10 cellular contexts compared by ENCODE assay signal in the genomic region with DNA sequence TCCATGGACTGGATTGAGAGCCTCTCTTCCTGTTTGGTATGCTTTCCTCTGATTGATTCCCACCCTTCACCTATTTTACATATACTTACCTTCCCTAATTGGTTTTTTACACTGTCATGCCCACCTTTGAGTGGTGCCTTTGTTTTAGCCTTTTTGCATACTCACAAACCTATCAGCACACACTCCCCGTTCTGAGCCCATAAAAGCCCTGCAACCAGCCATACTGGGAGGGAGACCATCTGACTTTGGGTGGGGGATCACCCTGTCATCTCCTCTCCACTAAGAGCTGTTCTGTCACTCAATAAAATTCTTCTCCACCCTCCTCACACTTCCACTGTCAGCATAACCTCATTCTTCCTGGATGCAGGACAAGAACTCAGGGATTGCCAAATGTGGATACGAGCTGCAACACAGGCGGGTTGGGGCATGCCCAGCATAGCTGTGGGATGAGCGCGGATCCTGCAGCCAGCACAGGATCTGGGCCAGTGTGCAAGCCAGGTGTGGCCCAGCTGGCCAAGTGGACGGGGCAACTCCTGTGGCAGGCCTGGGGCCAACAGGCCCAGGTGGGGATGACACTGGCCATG. TPM values are rescaled to one million over a fixed set of nuclear protein-coding genes. Genes with fewer than 3 reads are reported as not detected.
DNase-seq lines count a peak whose midpoint lies in the region; ATAC-seq and TF ChIP-seq lines count a peak whose summit lies in the region.
"Had no signal": no experiment of that assay in that cellular context is flagged by ENCODE, and none has a peak within 500 bp of the region (broad histone marks: within the 10 kb centered on the region; RNA-seq: fewer than 3 reads in every experiment).

No MANE protein-coding gene starts in this region.

- H4K91ac ChIP-seq in IMR-90 (ENCODE audit: insufficient read depth, low read depth, low read length) = peak overlapping the region; percentile 17; the same call in 1 of the 2 replicates

- H2AK5ac ChIP-seq in IMR-90 (ENCODE audit: low read depth, low read length) = peak overlapping the region; percentile 73; the same call in 1 of the 2 replicates

- H2BK120ac ChIP-seq in IMR-90 (ENCODE audit: low read depth, low read length) = peak overlapping the region; percentile 75; the same call in 1 of the 2 replicates

- H3K9me3 ChIP-seq in IMR-90 (ENCODE audit: control insufficient read depth, insufficient read depth, low read length) = no peaks in the 10 kb centered on the region
- H3K9me3 ChIP-seq in adipocyte (ENCODE audit: control insufficient read depth, low read length) = no peaks in the 10 kb centered on the region

- intact Hi-C loops in CD14-positive monocyte (cut with micrococcal nuclease) (no loop called here), IMR-90 (cut with micrococcal nuclease) (no loop called here)
- intact Hi-C loops in activated T-helper 1 cell treated with anti-CD3 and anti-CD28 coated beads, Interleukin-12 subunit alpha, Interleukin-12 subunit beta, Interleukin-2, Interleukin-4 antibody, amounts not matched to agents 30 ng/mL and 10 ng/mL and 1 ng/mL, durations not matched to agents 14 hours and 24 hours and 36 hours (cut with micrococcal nuclease) = loop anchor here (10.0 kb wide), 1 partner anchor 647 kb away; a partner anchor contains a TSS

- H3K9ac ChIP-seq in IMR-90 (ENCODE audit: low read depth, low read length) (no peak overlapping the region), adipocyte (ENCODE audit: low read length) (no peak overlapping the region)

- H3K4me3 Mint-ChIP-seq in CD14-positive monocyte = no peak overlapping the region
- no peak overlapping the region for H3K4me3 Mint-ChIP-seq in activated T-helper 1 cell treated with anti-CD3 and anti-CD28 coated beads, Interleukin-12 subunit alpha, Interleukin-12 subunit beta, Interleukin-2, Interleukin-4 antibody, amounts not matched to agents 30 ng/mL and 10 ng/mL and 1 ng/mL, durations not matched to agents 14 hours and 24 hours and 36 hours

- H3K27me3 ChIP-seq in IMR-90 (ENCODE audit: control insufficient read depth, insufficient read depth, low read length) (peaks cover 6% of the 10 kb centered on the region), adipocyte (replicated peaks; ENCODE audit: control insufficient read depth, insufficient read depth, low read length) (peaks cover 3% of the 10 kb centered on the region)

- H3K27ac ChIP-seq in IMR-90 (ENCODE audit: insufficient read depth, low read length) = no peak overlapping the region

- H3K4ac ChIP-seq in IMR-90 (ENCODE audit: low read depth, low read length) = peak overlapping the region; percentile 20; the same call in 1 of the 2 replicates

- peak overlapping the region; percentile 73 for H2AK9ac ChIP-seq in IMR-90 (replicated peaks; ENCODE audit: low read depth, low read length, poor library complexity)

- POLR2A ChIA-PET in IMR-90 (lab: Charles Lee; ENCODE audit: unreplicated experiment) = interaction anchor here (1.0 to 1.2 kb wide), 2 partner anchors 9 to 12 kb away, joined by 3 read pairs; a partner anchor contains a TSS

- peak overlapping the region; percentile 52; the same call in 2 of the 3 replicates for H2BK15ac ChIP-seq in IMR-90 (ENCODE audit: low read depth, low read length)

- H3K4me2 ChIP-seq in IMR-90 (ENCODE audit: low read depth, low read length) = no peak overlapping the region

- peaks cover 47% of the 10 kb centered on the region for H3K4me1 Mint-ChIP-seq in CD14-positive monocyte
- peaks cover 67% of the 10 kb centered on the region for H3K4me1 Mint-ChIP-seq in activated T-helper 1 cell treated with anti-CD3 and anti-CD28 coated beads, Interleukin-12 subunit alpha, Interleukin-12 subunit beta, Interleukin-2, Interleukin-4 antibody, amounts not matched to agents 30 ng/mL and 10 ng/mL and 1 ng/mL, durations not matched to agents 14 hours and 24 hours and 36 hours (ENCODE audit: low read depth)

- 0 out of 2 replicates have a peak, but pooled peaks cover 3% of the 10 kb centered on the region for H3K9me1 ChIP-seq in IMR-90 (ENCODE audit: insufficient read depth, low read length)

- dilution Hi-C loops in IMR-90 (cut with HindIII; ENCODE audit: low sequenced_read_pairs, unreplicated experiment) = no loop called here

- H3K56ac ChIP-seq in IMR-90 (ENCODE audit: extremely low read depth, insufficient read depth, low read length) = no peak overlapping the region

- peak overlapping the region in 1 of 2 experiments; percentile 63; a peak in 2 of 4 replicates for H4K8ac ChIP-seq in IMR-90 (ENCODE audit: low read depth in 2 of 2, low read length in 2 of 2)

- TF ChIP-seq RAD21 in IMR-90 (IDR thresholded peaks at IDR 0.05; ENCODE audit: low read length) = no peak

- H3K23ac ChIP-seq in IMR-90 (ENCODE audit: low read depth, low read length) = peak overlapping the region; percentile 21; the same call in 1 of the 2 replicates

- H3K79me1 ChIP-seq in IMR-90 (ENCODE audit: low read depth in 1 of 2, low read length in 2 of 2) = no peaks in the 10 kb centered on the region

- H3K27me3 Mint-ChIP-seq in CD14-positive monocyte (ENCODE audit: low read depth in 3 of 3) = peaks cover 0 to 8% (median 0%) of the 10 kb centered on the region in 3 donors
- H3K27me3 Mint-ChIP-seq in activated T-helper 1 cell treated with anti-CD3 and anti-CD28 coated beads, Interleukin-12 subunit alpha, Interleukin-12 subunit beta, Interleukin-2, Interleukin-4 antibody, amounts not matched to agents 30 ng/mL and 10 ng/mL and 1 ng/mL, durations not matched to agents 14 hours and 24 hours and 36 hours (ENCODE audit: insufficient read depth) = no peaks in the 10 kb centered on the region

- no peaks in the 10 kb centered on the region for H3K36me3 Mint-ChIP-seq in CD14-positive monocyte
- H3K36me3 Mint-ChIP-seq in activated T-helper 1 cell treated with anti-CD3 and anti-CD28 coated beads, Interleukin-12 subunit alpha, Interleukin-12 subunit beta, Interleukin-2, Interleukin-4 antibody, amounts not matched to agents 30 ng/mL and 10 ng/mL and 1 ng/mL, durations not matched to agents 14 hours and 24 hours and 36 hours (ENCODE audit: low read depth) = peaks cover 1% of the 10 kb centered on the region
- H3K36me3 Mint-ChIP-seq: activated naive CD4-positive, alpha-beta T cell treated with anti-CD3 and anti-CD28 coated beads, Interleukin-2, amount 50 U/mL, for 72 hours had no signal

- peak overlapping the region; percentile 6 to 74 (median 52) for H3K27ac Mint-ChIP-seq in CD14-positive monocyte
- no peak overlapping the region for H3K27ac Mint-ChIP-seq in activated T-helper 1 cell treated with anti-CD3 and anti-CD28 coated beads, Interleukin-12 subunit alpha, Interleukin-12 subunit beta, Interleukin-2, Interleukin-4 antibody, amounts not matched to agents 30 ng/mL and 10 ng/mL and 1 ng/mL, durations not matched to agents 14 hours and 24 hours and 36 hours
- H3K27ac Mint-ChIP-seq: activated naive CD4-positive, alpha-beta T cell treated with anti-CD3 and anti-CD28 coated beads, Interleukin-2, amount 50 U/mL, for 72 hours had no signal

- peak overlapping the region; percentile 81 for H2AFZ ChIP-seq in IMR-90 (replicated peaks; ENCODE audit: low read length, poor library complexity)

- H3K4me1 ChIP-seq in IMR-90 (ENCODE audit: control insufficient read depth, insufficient read depth, low read length) = peaks cover 2% of the 10 kb centered on the region; the same call in 1 of the 2 replicates
- peaks cover 3% of the 10 kb centered on the region for H3K4me1 ChIP-seq in adipocyte (ENCODE audit: control insufficient read depth, insufficient read depth, low read length)

- BruUV-seq in IMR-90 (replicated peaks; lab: Mats Ljungman, UMichigan) = no TSS peak

- TF ChIP-seq POLR2A in IMR-90 (IDR thresholded peaks at IDR 0.05; ENCODE audit: low read depth, low read length) (no peak), erythroblast (IDR thresholded peaks at IDR 0.05; ENCODE audit: low read length) (no peak)

- TF ChIP-seq CTCF in CD14-positive monocyte (IDR thresholded peaks at IDR 0.05) = no peak
- TF ChIP-seq CTCF in IMR-90 (conservative IDR thresholded peaks at IDR 0.05; ENCODE audit: low read depth, low read length) = no peak

- in situ Hi-C loops in IMR-90 (cut with MboI; ENCODE audit: low sequenced_read_pairs) = no loop called here

- CTCF ChIA-PET in IMR-90 (lab: Yijun Ruan, JAX) = interaction anchor here (0.7 to 0.9 kb wide), 2 partner anchors 8 to 187 kb away, joined by 3 read pairs; no protein-coding TSS in a partner anchor

- peak overlapping the region; percentile 62 for H2BK20ac ChIP-seq in IMR-90 (ENCODE audit: low read depth, low read length)

- H3K18ac ChIP-seq in IMR-90 (ENCODE audit: low read depth, low read length) = peak overlapping the region; percentile 7; the same call in 1 of the 2 replicates

- H3K4me3 ChIP-seq in IMR-90 (ENCODE audit: insufficient read depth, low read depth, low read length) (no peak overlapping the region), adipocyte (ENCODE audit: low read length) (no peak overlapping the region)

- H4K5ac ChIP-seq in IMR-90 (ENCODE audit: low read depth, low read length) = peak overlapping the region; percentile 38

- H3K36me3 ChIP-seq in IMR-90 (ENCODE audit: control insufficient read depth, insufficient read depth, low read length) = no peaks in the 10 kb centered on the region
- H3K36me3 ChIP-seq in adipocyte (ENCODE audit: control insufficient read depth, insufficient read depth, low read length, severe bottlenecking) = no peaks in the 10 kb centered on the region

- H3K14ac ChIP-seq in IMR-90 (replicated peaks; ENCODE audit: low read depth, low read length) = peak overlapping the region; percentile 52; the same call in 1 of the 2 replicates

- ATAC-seq in IMR-90 (ENCODE audit: low read depth) (peak; percentile 95), HG02623 (IDR thresholded peaks at IDR 0.05; ENCODE audit: unreplicated experiment) (no peak)
- ATAC-seq: activated naive CD4-positive, alpha-beta T cell treated with anti-CD3 and anti-CD28 coated beads, Interleukin-2, amount 50 U/mL, for 72 hours had no signal

- H3K9me3 Mint-ChIP-seq in CD14-positive monocyte = peaks cover 0 to 2% (median 0%) of the 10 kb centered on the region in 7 donors
- H3K9me3 Mint-ChIP-seq in activated T-helper 1 cell treated with anti-CD3 and anti-CD28 coated beads, Interleukin-12 subunit alpha, Interleukin-12 subunit beta, Interleukin-2, Interleukin-4 antibody, amounts not matched to agents 30 ng/mL and 10 ng/mL and 1 ng/mL, durations not matched to agents 14 hours and 24 hours and 36 hours = peaks cover 5% of the 10 kb centered on the region

- no peaks in the 10 kb centered on the region for H4K20me1 ChIP-seq in IMR-90 (ENCODE audit: insufficient read depth, low read length)

- WGBS in IMR-90 (ENCODE audit: extremely low coverage in 2 of 2, insufficient read length in 1 of 2), 2 experiments = 27% methylated on average over 2 of the region's 6 CpGs; no CpG with 5 or more reads in 1 of the 2 experiments

- no peak for DNase-seq in CD14-positive monocyte (ENCODE audit: low spot score)
- peak; percentile 90 for DNase-seq in IMR-90
- DNase-seq in adipocyte (ENCODE audit: low read depth) = peak; percentile 15
- DNase-seq in iPS-NIHi11 (ENCODE audit: low spot score) = peak; percentile 18
- DNase-seq in GF-D8 (lab: John Stamatoyannopoulos, UW) = no peak
- DNase-seq in activated T-helper 1 cell treated with anti-CD3 and anti-CD28 coated beads, Interleukin-12 subunit alpha, Interleukin-12 subunit beta, Interleukin-2, Interleukin-4 antibody, amounts not matched to agents 30 ng/mL and 10 ng/mL and 1 ng/mL, durations not matched to agents 14 hours and 24 hours and 36 hours (ENCODE audit: low spot score) = no peak
- no peak for DNase-seq in erythroblast (lab: John Stamatoyannopoulos, UW)
- DNase-seq: stimulated activated CD4-positive, alpha-beta T cell treated with anti-CD3 and anti-CD28 coated beads, Interleukin-1b, Interleukin-23, amount 100 ng/mL, for 48 hours had no signal

- H2BK5ac ChIP-seq in IMR-90 (ENCODE audit: low read depth, low read length, poor library complexity, severe bottlenecking) = peak overlapping the region; percentile 12

RNA-seq across cellular contexts. Expression of a gene that starts 9.4 kb away (rescaled TPM):
- polyA plus RNA-seq in CD14-positive monocyte = 100 to 1,000 TPM; 285 to 367 TPM
- total RNA-seq in IMR-90 (2012; rRNA removed) = 60.8 and 105 TPM in 2 replicates
- 15.4 and 21.0 TPM in 2 replicates for polyA plus RNA-seq in IMR-90 (2012; rRNA removed)
- 6.4 and 7.5 TPM in 2 replicates for polyA plus RNA-seq in IMR-90 (2012; cell fraction: cytosol; rRNA removed)
- polyA plus RNA-seq in IMR-90 (2012; cell fraction: nucleus; rRNA removed; ENCODE audit: low replicate concordance) = 3.8 and 13.8 TPM in 2 replicates
- total RNA-seq in activated T-helper 1 cell treated with anti-CD3 and anti-CD28 coated beads, Interleukin-12 subunit alpha, Interleukin-12 subunit beta, Interleukin-2, Interleukin-4 antibody, amounts not matched to agents 30 ng/mL and 10 ng/mL and 1 ng/mL, durations not matched to agents 14 hours and 24 hours and 36 hours = 207 and 221 TPM in 2 replicates

RNA-seq across cellular contexts. Expression of a gene that starts 10.3 kb away (rescaled TPM):
- polyA plus RNA-seq in CD14-positive monocyte = 10 to 100 TPM; 24.1 to 39.4 TPM
- 122 and 136 TPM in 2 replicates for total RNA-seq in IMR-90 (2012; rRNA removed)
- polyA plus RNA-seq in IMR-90 (2012; rRNA removed) = 53.5 and 66.8 TPM in 2 replicates
- polyA plus RNA-seq in IMR-90 (2012; cell fraction: cytosol; rRNA removed) = 38.4 and 49.1 TPM in 2 replicates
- 19.4 and 53.4 TPM in 2 replicates for polyA plus RNA-seq in IMR-90 (2012; cell fraction: nucleus; rRNA removed; ENCODE audit: low replicate concordance)
- 437 and 457 TPM in 2 replicates for total RNA-seq in activated T-helper 1 cell treated with anti-CD3 and anti-CD28 coated beads, Interleukin-12 subunit alpha, Interleukin-12 subunit beta, Interleukin-2, Interleukin-4 antibody, amounts not matched to agents 30 ng/mL and 10 ng/mL and 1 ng/mL, durations not matched to agents 14 hours and 24 hours and 36 hours

RNA-seq across cellular contexts. Expression of a gene that starts 40.4 kb away (rescaled TPM):
- polyA plus RNA-seq in CD14-positive monocyte (1 to 10 TPM; 7.7 to 8.0 TPM), IMR-90 (2012; rRNA removed) (39.5 and 46.5 TPM in 2 replicates)
- total RNA-seq in IMR-90 (2012; rRNA removed) = 13.3 and 36.4 TPM in 2 replicates
- 24.7 and 34.8 TPM in 2 replicates for polyA plus RNA-seq in IMR-90 (2012; cell fraction: cytosol; rRNA removed)
- 3.3 and 13.2 TPM in 2 replicates for polyA plus RNA-seq in IMR-90 (2012; cell fraction: nucleus; rRNA removed; ENCODE audit: low replicate concordance)
- total RNA-seq in activated T-helper 1 cell treated with anti-CD3 and anti-CD28 coated beads, Interleukin-12 subunit alpha, Interleukin-12 subunit beta, Interleukin-2, Interleukin-4 antibody, amounts not matched to agents 30 ng/mL and 10 ng/mL and 1 ng/mL, durations not matched to agents 14 hours and 24 hours and 36 hours = 94.2 and 98.2 TPM in 2 replicates

Comparison
In these comparisons a context has a peak if more than half of its experiments do, and no peak if none do; other contexts are left out.
1. DNase-seq: peak in IMR-90 (single experiment), adipocyte (single experiment) and iPS-NIHi11 (single experiment); none in CD14-positive monocyte (single experiment), GF-D8 (single experiment), activated T-helper 1 cell treated with anti-CD3 and anti-CD28 coated beads, Interleukin-12 subunit alpha, Interleukin-12 subunit beta, Interleukin-2, Interleukin-4 antibody, amounts not matched to agents 30 ng/mL and 10 ng/mL and 1 ng/mL, durations not matched to agents 14 hours and 24 hours and 36 hours (single experiment) and erythroblast (0 of 2).